Comparison of ENCODE assay signal across 17 cellular contexts in genomic region chr11:65644837-65645236, GRCh38. TPM values are rescaled to one million over a fixed set of nuclear protein-coding genes. Genes with fewer than 3 reads are reported as not detected.
DNase-seq lines count a peak whose midpoint lies in the region; ATAC-seq and TF ChIP-seq lines count a peak whose summit lies in the region.
"Had no signal": no experiment of that assay in that cellular context is flagged by ENCODE, and none has a peak within 500 bp of the region (broad histone marks: within the 10 kb centered on the region; RNA-seq: fewer than 3 reads in every experiment).

No MANE protein-coding gene starts in this region.

- H2AFZ ChIP-seq in IMR-90 (replicated peaks; ENCODE audit: low read length, poor library complexity), result no peak overlapping the region
- H2AFZ ChIP-seq: GM23248, PC-9 had no signal

- H3K9me1 ChIP-seq in IMR-90 (ENCODE audit: insufficient read depth, low read length), result peaks cover 15% of the 10 kb centered on the region

- H2AK5ac ChIP-seq in IMR-90 (ENCODE audit: low read depth, low read length), result no peak overlapping the region

- WGBS in IMR-90 (ENCODE audit: extremely low coverage in 2 of 2, insufficient read length in 1 of 2), 2 experiments, result 88% methylated on average over 10 of the region's 11 CpGs; no CpG with 5 or more reads in 1 of the 2 experiments

- H3K4me3 ChIP-seq in BLaER1 (no peak overlapping the region), IMR-90 (ENCODE audit: insufficient read depth, low read depth, low read length) (no peak overlapping the region), neutrophil (ENCODE audit: low read depth in 1 of 2, low read length in 1 of 2) (no peak overlapping the region), foreskin fibroblast (ENCODE audit: low read depth in 1 of 2, low read length in 2 of 2) (no peak overlapping the region)
- H3K4me3 ChIP-seq: GM23248, MG63, PC-9 had no signal

- no peaks in the 10 kb centered on the region for H3K27me3 ChIP-seq in BLaER1
- H3K27me3 ChIP-seq in IMR-90 (ENCODE audit: control insufficient read depth, insufficient read depth, low read length), result no peaks in the 10 kb centered on the region
- H3K27me3 ChIP-seq in neutrophil, result no peaks in the 10 kb centered on the region
- H3K27me3 ChIP-seq: MG63 had no signal

- H4K91ac ChIP-seq in IMR-90 (ENCODE audit: insufficient read depth, low read depth, low read length), result no peak overlapping the region

- intact Hi-C loops in IMR-90 (cut with micrococcal nuclease), result no loop called here

- no TSS peak for BruUV-seq in IMR-90 (replicated peaks; lab: Mats Ljungman, UMichigan)

- H3K4me3 Mint-ChIP-seq in effector memory CD8-positive, alpha-beta T cell, result no peak overlapping the region

- H3K27me3 Mint-ChIP-seq in effector memory CD8-positive, alpha-beta T cell, result no peaks in the 10 kb centered on the region
- H3K27me3 Mint-ChIP-seq: CD4-positive, CD25-positive, alpha-beta regulatory T cell had no signal

- DNase-seq in IMR-90 (no peak), DMS153 treated with DMSO at 0.1 percent for 48 hours (lab: John Stamatoyannopoulos, UW; ENCODE audit: unreplicated experiment) (no peak), NCI-H1417 treated with DMSO at 0.1 percent for 48 hours (lab: John Stamatoyannopoulos, UW) (no peak), foreskin fibroblast (no peak)
- no peak for DNase-seq in effector memory CD8-positive, alpha-beta T cell
- DNase-seq: Calu3; CD4-positive, CD25-positive, alpha-beta regulatory T cell; GM23248; Karpas-422; MG63; NCI-H1092; NCI-H2081 treated with DMSO at 0.1 percent for 48 hours; NCI-H82 had no signal

- no peak for TF ChIP-seq CTCF in IMR-90 (conservative IDR thresholded peaks at IDR 0.05; ENCODE audit: low read depth, low read length)
- TF ChIP-seq CTCF in neutrophil (IDR thresholded peaks at IDR 0.05), result no peak
- TF ChIP-seq CTCF in foreskin fibroblast (IDR thresholded peaks at IDR 0.05; ENCODE audit: low read depth, low read length), result no peak

- no peak overlapping the region for H3K9ac ChIP-seq in BLaER1
- H3K9ac ChIP-seq in IMR-90 (ENCODE audit: low read depth, low read length), result no peak overlapping the region
- H3K9ac ChIP-seq: GM23248 had no signal

- CTCF ChIA-PET in IMR-90 (lab: Yijun Ruan, JAX), result no interaction called here

- H3K4me1 ChIP-seq in BLaER1, result peaks cover 47% of the 10 kb centered on the region
- peaks cover 8% of the 10 kb centered on the region for H3K4me1 ChIP-seq in IMR-90 (ENCODE audit: control insufficient read depth, insufficient read depth, low read length)
- H3K4me1 ChIP-seq in neutrophil (ENCODE audit: control insufficient read depth in 1 of 2, insufficient read depth in 1 of 2, low read depth in 1 of 2, low read length in 1 of 2), result peaks cover 39% of the 10 kb centered on the region in 2 experiments

- H3K14ac ChIP-seq in IMR-90 (replicated peaks; ENCODE audit: low read depth, low read length), result no peak overlapping the region

- peaks cover 24 to 35% of the 10 kb centered on the region in 2 donors for H3K4me1 Mint-ChIP-seq in effector memory CD8-positive, alpha-beta T cell (ENCODE audit: low read depth in 2 of 2)

- TF ChIP-seq POLR2A in IMR-90 (IDR thresholded peaks at IDR 0.05; ENCODE audit: low read depth, low read length), result no peak

- no peak overlapping the region for H3K18ac ChIP-seq in IMR-90 (ENCODE audit: low read depth, low read length)

- H3K36me3 ChIP-seq in BLaER1, result peaks cover 85% of the 10 kb centered on the region
- H3K36me3 ChIP-seq in IMR-90 (ENCODE audit: control insufficient read depth, insufficient read depth, low read length), result peaks cover 15% of the 10 kb centered on the region
- peaks cover 88% of the 10 kb centered on the region for H3K36me3 ChIP-seq in neutrophil

- POLR2A ChIA-PET in IMR-90 (lab: Charles Lee; ENCODE audit: unreplicated experiment), result no interaction called here

- H3K23ac ChIP-seq in IMR-90 (ENCODE audit: low read depth, low read length), result no peak overlapping the region

- in situ Hi-C loops in IMR-90 (cut with MboI; ENCODE audit: low sequenced_read_pairs), result no loop called here

- H4K8ac ChIP-seq in IMR-90 (ENCODE audit: low read depth in 2 of 2, low read length in 2 of 2), result no peak overlapping the region

- H3K9me3 Mint-ChIP-seq in effector memory CD8-positive, alpha-beta T cell, result no peaks in the 10 kb centered on the region
- H3K9me3 Mint-ChIP-seq: CD4-positive, CD25-positive, alpha-beta regulatory T cell had no signal

- H2BK15ac ChIP-seq in IMR-90 (ENCODE audit: low read depth, low read length), result no peak overlapping the region

- no peak overlapping the region for H2BK5ac ChIP-seq in IMR-90 (ENCODE audit: low read depth, low read length, poor library complexity, severe bottlenecking)

- ATAC-seq in IMR-90 (ENCODE audit: low read depth), result no peak
- no peak for ATAC-seq in effector memory CD8-positive, alpha-beta T cell (replicated peaks)

- peaks cover 88% of the 10 kb centered on the region for H3K36me3 Mint-ChIP-seq in effector memory CD8-positive, alpha-beta T cell (ENCODE audit: insufficient read depth)

- H4K5ac ChIP-seq in IMR-90 (ENCODE audit: low read depth, low read length), result no peak overlapping the region

- peak overlapping the region; percentile 92 for H3K27ac Mint-ChIP-seq in effector memory CD8-positive, alpha-beta T cell

- H2BK20ac ChIP-seq in IMR-90 (ENCODE audit: low read depth, low read length), result no peak overlapping the region

- peak overlapping the region; percentile 79 for H2AK9ac ChIP-seq in IMR-90 (replicated peaks; ENCODE audit: low read depth, low read length, poor library complexity)

- peaks cover 1 to 45% of the 10 kb centered on the region in 2 experiments for H3K79me1 ChIP-seq in IMR-90 (ENCODE audit: low read depth in 1 of 2, low read length in 2 of 2)

- H4K20me1 ChIP-seq in BLaER1 (peaks cover 26% of the 10 kb centered on the region), IMR-90 (ENCODE audit: insufficient read depth, low read length) (peaks cover 13% of the 10 kb centered on the region; the same call in 1 of the 2 replicates)

- dilution Hi-C loops in IMR-90 (cut with HindIII; ENCODE audit: low sequenced_read_pairs, unreplicated experiment), result no loop called here

- no peak overlapping the region for H3K56ac ChIP-seq in IMR-90 (ENCODE audit: extremely low read depth, insufficient read depth, low read length)

- H3K4me2 ChIP-seq in BLaER1, result no peak overlapping the region
- no peak overlapping the region for H3K4me2 ChIP-seq in IMR-90 (ENCODE audit: low read depth, low read length)
- H3K4me2 ChIP-seq: PC-9 had no signal

- 0 out of 2 replicates have a peak overlapping the region, but pooled peaks have one; percentile 34 for H2BK120ac ChIP-seq in IMR-90 (ENCODE audit: low read depth, low read length)

- no peaks in the 10 kb centered on the region for H3K9me3 ChIP-seq in BLaER1
- H3K9me3 ChIP-seq in IMR-90 (ENCODE audit: control insufficient read depth, insufficient read depth, low read length), result no peaks in the 10 kb centered on the region
- H3K9me3 ChIP-seq in neutrophil, result no peaks in the 10 kb centered on the region
- H3K9me3 ChIP-seq: MG63 had no signal

- TF ChIP-seq RAD21 in IMR-90 (IDR thresholded peaks at IDR 0.05; ENCODE audit: low read length), result no peak

- no peak overlapping the region for H3K4ac ChIP-seq in IMR-90 (ENCODE audit: low read depth, low read length)

- 0 out of 2 replicates have a peak overlapping the region, but pooled peaks have one; percentile 5 for H3K27ac ChIP-seq in BLaER1
- H3K27ac ChIP-seq in IMR-90 (ENCODE audit: insufficient read depth, low read length), result no peak overlapping the region
- H3K27ac ChIP-seq in neutrophil, result peak overlapping the region; percentile 100
- H3K27ac ChIP-seq: GM23248, PC-9 had no signal

TF ChIP-seq in IMR-90, 13 proteins besides CTCF, POLR2A, EP300 and RAD21 (continues in another document):
- TF ChIP-seq NFE2L2 (IDR thresholded peaks at IDR 0.05; ENCODE audit: low read depth, low read length) (no peak), ELK1 (IDR thresholded peaks at IDR 0.05; ENCODE audit: borderline replicate concordance, low read depth, low read length) (no peak), MAFK (IDR thresholded peaks at IDR 0.05; ENCODE audit: low read depth, low read length) (no peak), FOS (IDR thresholded peaks at IDR 0.05; ENCODE audit: low read depth, low read length) (no peak), CHD1 (IDR thresholded peaks at IDR 0.05; ENCODE audit: low read depth, low read length) (no peak), RFX5 (IDR thresholded peaks at IDR 0.05; ENCODE audit: low read depth, low read length) (no peak), RCOR1 (IDR thresholded peaks at IDR 0.05; ENCODE audit: insufficient replicate concordance, low read length) (no peak), MAZ (IDR thresholded peaks at IDR 0.05; ENCODE audit: borderline replicate concordance, low read depth, low read length) (no peak)

RNA-seq across cellular contexts. Expression of gene SIPA1, which starts 6.9 kb away (rescaled TPM):
- total RNA-seq in IMR-90 (2012; rRNA removed), result 10.6 and 11.4 TPM in 2 replicates
- polyA plus RNA-seq in IMR-90 (2012; rRNA removed), result 39.7 and 44.3 TPM in 2 replicates
- 22.9 and 41.1 TPM in 2 replicates for polyA plus RNA-seq in IMR-90 (2012; cell fraction: cytosol; rRNA removed)
- 52.9 and 173 TPM in 2 replicates for polyA plus RNA-seq in IMR-90 (2012; cell fraction: nucleus; rRNA removed; ENCODE audit: low replicate concordance)

RNA-seq across cellular contexts. Expression of gene RELA, which starts 17.9 kb away (rescaled TPM):
- 8.6 and 8.9 TPM in 2 replicates for total RNA-seq in IMR-90 (2012; rRNA removed)
- polyA plus RNA-seq in IMR-90 (2012; rRNA removed), result 51.0 and 53.0 TPM in 2 replicates
- 43.5 and 58.1 TPM in 2 replicates for polyA plus RNA-seq in IMR-90 (2012; cell fraction: cytosol; rRNA removed)
- polyA plus RNA-seq in IMR-90 (2012; cell fraction: nucleus; rRNA removed; ENCODE audit: low replicate concordance), result 107 and 159 TPM in 2 replicates

RNA-seq across cellular contexts. Expression of gene PCNX3, which starts 29.3 kb away (rescaled TPM):
- 5.6 and 5.8 TPM in 2 replicates for total RNA-seq in IMR-90 (2012; rRNA removed)
- polyA plus RNA-seq in IMR-90 (2012; rRNA removed), result 33.2 and 40.4 TPM in 2 replicates
- polyA plus RNA-seq in IMR-90 (2012; cell fraction: cytosol; rRNA removed), result 20.0 and 31.2 TPM in 2 replicates
- polyA plus RNA-seq in IMR-90 (2012; cell fraction: nucleus; rRNA removed; ENCODE audit: low replicate concordance), result 56.4 and 185 TPM in 2 replicates

RNA-seq across cellular contexts. Expression of gene MAP3K11, which starts 30.8 kb away (rescaled TPM):
- 16.7 and 17.7 TPM in 2 replicates for total RNA-seq in IMR-90 (2012; rRNA removed)
- 37.5 and 52.0 TPM in 2 replicates for polyA plus RNA-seq in IMR-90 (2012; rRNA removed)
- polyA plus RNA-seq in IMR-90 (2012; cell fraction: cytosol; rRNA removed), result 29.9 and 39.6 TPM in 2 replicates
- 57.5 and 129 TPM in 2 replicates for polyA plus RNA-seq in IMR-90 (2012; cell fraction: nucleus; rRNA removed; ENCODE audit: low replicate concordance)

RNA-seq across cellular contexts. Expression of gene KCNK7, which starts 49.2 kb away (rescaled TPM):
- total RNA-seq in IMR-90 (2012; rRNA removed), result not detected in 2 replicates
- 0.09 and 0.34 TPM in 2 replicates for polyA plus RNA-seq in IMR-90 (2012; rRNA removed)
- polyA plus RNA-seq in IMR-90 (2012; cell fraction: cytosol; rRNA removed), result 0.08 and 0.13 TPM in 2 replicates
- polyA plus RNA-seq in IMR-90 (2012; cell fraction: nucleus; rRNA removed; ENCODE audit: low replicate concordance), result 0.89 and 3.2 TPM in 2 replicates
- total RNA-seq: GM23248, PC-9, SK-MEL-5 had no signal
- polyA plus RNA-seq: GM23248 had no signal
